In the genomic region with DNA sequence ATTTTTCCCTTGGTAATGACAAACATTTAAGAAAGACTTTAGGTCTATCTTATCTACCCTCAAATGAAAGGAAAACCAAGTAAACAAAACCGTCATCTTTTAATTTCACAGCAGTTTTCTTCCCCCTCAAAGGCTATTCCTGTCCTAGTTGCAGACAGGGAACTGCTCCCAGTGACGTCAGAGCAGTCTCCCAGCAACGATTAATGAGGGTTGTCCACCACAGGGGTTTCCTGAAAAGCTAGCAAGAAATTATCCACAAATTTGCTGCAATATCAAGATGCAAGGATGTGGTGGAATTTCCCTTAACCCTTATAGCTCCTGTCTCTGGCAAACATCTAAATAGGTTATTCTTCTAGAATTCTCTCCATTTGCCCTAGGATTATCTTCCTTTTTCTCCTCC, we compare ENCODE assay signal across 9 cellular contexts.
DNase-seq lines count a peak whose midpoint lies in the region; ATAC-seq and TF ChIP-seq lines count a peak whose summit lies in the region.
"Had no signal": no experiment of that assay in that cellular context is flagged by ENCODE, and none has a peak within 500 bp of the region (broad histone marks: within the 10 kb centered on the region; RNA-seq: fewer than 3 reads in every experiment).

No MANE protein-coding gene starts in this region.

- H3K36me3 Mint-ChIP-seq in GM23338 (ENCODE audit: low read depth): no peaks in the 10 kb centered on the region; the same call in 1 of the 3 replicates

- no peak for TF ChIP-seq CTCF in GM23338 (conservative IDR thresholded peaks at IDR 0.05; ENCODE audit: low read depth in 2 of 2)
- TF ChIP-seq CTCF in sigmoid colon (IDR thresholded peaks at IDR 0.05): no peak

- WGBS in right cardiac atrium: 4% methylated on average over 3 of the region's 3 CpGs
- WGBS in sigmoid colon, 2 donors: 31 to 32% methylated on average over 3 of the region's 3 CpGs

- no peaks in the 10 kb centered on the region for H3K9me3 Mint-ChIP-seq in GM23338

- H3F3A ChIP-seq in GM23338 (replicated peaks; ENCODE audit: low read depth): no peaks in the 10 kb centered on the region

- H3K9me3 ChIP-seq in right cardiac atrium (ENCODE audit: control insufficient read depth, low read length): no peaks in the 10 kb centered on the region
- H3K9me3 ChIP-seq in sigmoid colon: no peaks in the 10 kb centered on the region

- no peaks in the 10 kb centered on the region for H3K27me3 ChIP-seq in GM23338 (ENCODE audit: insufficient read depth)
- H3K27me3 ChIP-seq in right cardiac atrium (ENCODE audit: control insufficient read depth, insufficient read depth): no peaks in the 10 kb centered on the region
- H3K27me3 ChIP-seq in sigmoid colon: no peaks in the 10 kb centered on the region

- no peaks in the 10 kb centered on the region for H3K27me3 Mint-ChIP-seq in GM23338 (ENCODE audit: insufficient read depth, low read depth, poor library complexity)

- no peak for TF ChIP-seq POLR2A in sigmoid colon (IDR thresholded peaks at IDR 0.05)

- H3K4me1 ChIP-seq in GM23338 (ENCODE audit: insufficient read depth): peaks cover 25% of the 10 kb centered on the region
- peaks cover 2% of the 10 kb centered on the region for H3K4me1 ChIP-seq in right cardiac atrium (ENCODE audit: control insufficient read depth, insufficient read depth, low read length)
- peaks cover 0 to 28% (median 22%) of the 10 kb centered on the region in 4 donors for H3K4me1 ChIP-seq in sigmoid colon

- no peak for TF ChIP-seq EP300 in sigmoid colon (IDR thresholded peaks at IDR 0.05)

- H3K4me3 ChIP-seq in GM23338 (no peak overlapping the region), right cardiac atrium (ENCODE audit: low read length) (no peak overlapping the region), sigmoid colon (no peak overlapping the region)

- H3K27ac Mint-ChIP-seq in GM23338: peak overlapping the region; percentile 26; the same call in 1 of the 2 replicates

- intact Hi-C loops in right cardiac atrium (cut with DNase I): no loop called here
- intact Hi-C loops in sigmoid colon (cut with DNase I): no loop called here

- DNase-seq in GM23338 (ENCODE audit: low spot score): peak; percentile 18
- peak; percentile 95 for DNase-seq in amniotic epithelial cell (ENCODE audit: low read depth)
- peak; percentile 64 to 80 (median 69) for DNase-seq in right cardiac atrium
- DNase-seq in sigmoid colon: peak; percentile 82
- no peak for DNase-seq in cortex of kidney (lab: John Stamatoyannopoulos, UW)
- no peak for DNase-seq in activated gamma-delta T cell treated with Interleukin-2 at 50 U/mL for 16 hours
- DNase-seq: stimulated activated CD4-positive, alpha-beta T cell treated with anti-CD3 and anti-CD28 coated beads, Interleukin-15, amount 100 ng/mL, for 24 hours had no signal

- no peak overlapping the region for H3K4me3 Mint-ChIP-seq in GM23338

- no peak overlapping the region for H3K4me2 ChIP-seq in GM23338

- no peaks in the 10 kb centered on the region for H4K20me1 ChIP-seq in GM23338 (replicated peaks; ENCODE audit: insufficient read depth)

- H3K79me2 ChIP-seq in GM23338 (replicated peaks; ENCODE audit: insufficient read depth): no peaks in the 10 kb centered on the region

- no peak for ATAC-seq in GM23338
- peak; percentile 82 to 89 for ATAC-seq in right cardiac atrium
- no peak for ATAC-seq in HG02610 (IDR thresholded peaks at IDR 0.05; ENCODE audit: unreplicated experiment)
- ATAC-seq in GM19328 (IDR thresholded peaks at IDR 0.05; ENCODE audit: unreplicated experiment): no peak

- no peaks in the 10 kb centered on the region for H3K9me2 ChIP-seq in GM23338 (ENCODE audit: insufficient read depth)

- H3K4me1 Mint-ChIP-seq in GM23338: peaks cover 32% of the 10 kb centered on the region

- no peak overlapping the region for H2AFZ ChIP-seq in GM23338

- H3K27ac ChIP-seq in GM23338 (ENCODE audit: low read depth): no peak overlapping the region
- no peak overlapping the region for H3K27ac ChIP-seq in right cardiac atrium (ENCODE audit: low read length)
- H3K27ac ChIP-seq in sigmoid colon: peak overlapping the region in 1 of 4 donors; percentile 50

- no peaks in the 10 kb centered on the region for H3K36me3 ChIP-seq in GM23338 (ENCODE audit: insufficient read depth)
- H3K36me3 ChIP-seq in sigmoid colon: no peaks in the 10 kb centered on the region

TF ChIP-seq in GM23338, 12 proteins besides CTCF, POLR2A, EP300 and RAD21:
- TF ChIP-seq EZH2 (IDR thresholded peaks at IDR 0.05; ENCODE audit: low read depth, unreplicated experiment) (no peak), CREB1 (CRISPR knock-in tag; IDR thresholded peaks at IDR 0.05; ENCODE audit: low read depth) (peak; percentile 56; the same call in 1 of the 2 replicates), JUNB (IDR thresholded peaks at IDR 0.05; ENCODE audit: unreplicated experiment) (no peak)

Comparison
In these comparisons a context has a peak if more than half of its experiments do, and no peak if none do; other contexts are left out.
1. ATAC-seq: peak in right cardiac atrium (2 of 2); none in GM23338 (single experiment), HG02610 (single experiment) and GM19328 (single experiment).
2. DNase-seq: peak in GM23338 (single experiment), amniotic epithelial cell (single experiment), right cardiac atrium (3 of 3) and sigmoid colon (single experiment); none in cortex of kidney (single experiment) and activated gamma-delta T cell treated with Interleukin-2 at 50 U/mL for 16 hours (single experiment).